9 cellular contexts compared by ENCODE assay signal in genomic region chr2:170408461-170409163, GRCh38.
DNase-seq lines count a peak whose midpoint lies in the region; ATAC-seq and TF ChIP-seq lines count a peak whose summit lies in the region.
"Had no signal": no experiment of that assay in that cellular context is flagged by ENCODE, and none has a peak within 500 bp of the region (broad histone marks: within the 10 kb centered on the region; RNA-seq: fewer than 3 reads in every experiment).

No MANE protein-coding gene starts in this region.

- ATAC-seq in GM19395 (IDR thresholded peaks at IDR 0.05; ENCODE audit: unreplicated experiment), result peak; percentile 48

- H3K36me3 ChIP-seq in MM.1S (replicated peaks; ENCODE audit: insufficient read depth, low read length), result no peaks in the 10 kb centered on the region

- peak overlapping the region; percentile 44 for H3K4me3 ChIP-seq in MM.1S (ENCODE audit: low read length)

- H2AFZ ChIP-seq in MM.1S (ENCODE audit: low read length), result peak overlapping the region; percentile 52; the same call in 1 of the 2 replicates

- no peaks in the 10 kb centered on the region for H3K79me2 ChIP-seq in MM.1S (ENCODE audit: low read length)

- H3K27me3 ChIP-seq in MM.1S (replicated peaks; ENCODE audit: insufficient read depth, low read length), result no peaks in the 10 kb centered on the region; the same call in 1 of the 2 replicates

- no peak for TF ChIP-seq CTCF in MM.1S (IDR thresholded peaks at IDR 0.05; ENCODE audit: low read length)

- H3K9ac ChIP-seq in MM.1S (ENCODE audit: low read length), result no peak overlapping the region; the same call in 1 of the 2 replicates

- no peaks in the 10 kb centered on the region for H3K9me3 ChIP-seq in MM.1S (replicated peaks; ENCODE audit: insufficient read depth, low read length)

- H4K20me1 ChIP-seq in MM.1S (ENCODE audit: insufficient read depth, low read length), result no peaks in the 10 kb centered on the region

- DNase-seq in Ammon's horn (ENCODE audit: low spot score), result peak; percentile 13
- no peak for DNase-seq in MM.1S
- DNase-seq in dermis blood vessel endothelial cell, result peak; percentile 5
- no peak for DNase-seq in stimulated activated CD4-positive, alpha-beta T cell treated with anti-CD3 and anti-CD28 coated beads, Interleukin-2, amount 100 ng/mL, for 48 hours
- no peak for DNase-seq in anterior cingulate cortex (lab: John Stamatoyannopoulos, UW)
- DNase-seq in NCI-H226, result no peak
- no peak for DNase-seq in COLO829 (ENCODE audit: low spot score)
- DNase-seq: NCI-H187 treated with DMSO at 0.1 percent for 48 hours had no signal

- peak overlapping the region; percentile 69 for H3K4me2 ChIP-seq in MM.1S (ENCODE audit: low read depth, low read length)

- H3F3A ChIP-seq in MM.1S (ENCODE audit: insufficient read depth, low read length), result no peaks in the 10 kb centered on the region

- no peaks in the 10 kb centered on the region for H3K9me2 ChIP-seq in MM.1S (replicated peaks; ENCODE audit: insufficient read depth, low read length)

- peaks cover 10% of the 10 kb centered on the region; the same call in 1 of the 2 replicates for H3K4me1 ChIP-seq in MM.1S (ENCODE audit: low read length)

- H3K27ac ChIP-seq in MM.1S (ENCODE audit: low read length), result no peak overlapping the region

Comparison
In these comparisons a context has a peak if more than half of its experiments do, and no peak if none do; other contexts are left out.
1. DNase-seq: peak in Ammon's horn (single experiment) and dermis blood vessel endothelial cell (single experiment); none in MM.1S (single experiment), stimulated activated CD4-positive, alpha-beta T cell treated with anti-CD3 and anti-CD28 coated beads, Interleukin-2, amount 100 ng/mL, for 48 hours (0 of 2), anterior cingulate cortex (0 of 58), NCI-H226 (single experiment) and COLO829 (single experiment).